Comparison of ENCODE assay signal across 8 cellular contexts in genomic region chr13:32316476-32316875, GRCh38. TPM values are rescaled to one million over a fixed set of nuclear protein-coding genes. Genes with fewer than 3 reads are reported as not detected.
DNase-seq lines count a peak whose midpoint lies in the region; ATAC-seq, FAIRE-seq and TF ChIP-seq lines count a peak whose summit lies in the region.

No MANE protein-coding gene starts in this region.

- H3K27me3 ChIP-seq in kidney epithelial cell (ENCODE audit: control insufficient read depth, insufficient read depth, low read length), result no peaks in the 10 kb centered on the region

- peak overlapping the region; percentile 92 for H3K4me3 Mint-ChIP-seq in activated CD8-positive, alpha-beta T cell treated with anti-CD3 and anti-CD28 coated beads for 36 hours

- H3K27me3 Mint-ChIP-seq in activated CD8-positive, alpha-beta T cell treated with anti-CD3 and anti-CD28 coated beads for 36 hours, result no peaks in the 10 kb centered on the region

- intact Hi-C loops in activated CD8-positive, alpha-beta T cell treated with anti-CD3 and anti-CD28 coated beads for 36 hours (cut with micrococcal nuclease), result loop anchor here (5.0 kb wide), 1 partner anchor 111 kb away; the partner anchor contains the start of gene N4BP2L1
- intact Hi-C loops in head of caudate nucleus (cut with DNase I), result loop anchor here (10.0 kb wide), 2 partner anchors 108 to 402 kb away; partner anchors contain the start of gene N4BP2L1

- CTCF ChIA-PET in activated CD8-positive, alpha-beta T cell treated with anti-CD3 and anti-CD28 coated beads for 36 hours (lab: Charles Lee), result interaction anchor here (1.2 to 1.6 kb wide), 4 partner anchors 48 to 404 kb away, joined by 3 to 5 read pairs (median 4); no protein-coding TSS in a partner anchor

- H3K36me3 Mint-ChIP-seq in activated CD8-positive, alpha-beta T cell treated with anti-CD3 and anti-CD28 coated beads for 36 hours (ENCODE audit: low read depth), result peaks cover 30% of the 10 kb centered on the region

- peaks cover 14% of the 10 kb centered on the region for H3K4me1 Mint-ChIP-seq in activated CD8-positive, alpha-beta T cell treated with anti-CD3 and anti-CD28 coated beads for 36 hours (ENCODE audit: low read depth)

- TF ChIP-seq CTCF in 22Rv1 (IDR thresholded peaks at IDR 0.05) (no peak), HFF-Myc (IDR thresholded peaks at IDR 0.05; ENCODE audit: low read depth, low read length, missing control alignments) (no peak), kidney epithelial cell (IDR thresholded peaks at IDR 0.05; ENCODE audit: insufficient read depth, low read length, poor library complexity, severe bottlenecking) (no peak)
- no peak for TF ChIP-seq CTCF in activated CD8-positive, alpha-beta T cell treated with anti-CD3 and anti-CD28 coated beads for 36 hours (IDR thresholded peaks at IDR 0.05)

- H3K4me3 ChIP-seq in HFF-Myc (replicated peaks; ENCODE audit: low read depth, low read length) (peak overlapping the region; percentile 51), kidney epithelial cell (ENCODE audit: low read depth, low read length) (peak overlapping the region; percentile 58)

- peaks cover 2% of the 10 kb centered on the region for H3K36me3 ChIP-seq in kidney epithelial cell (ENCODE audit: control insufficient read depth, insufficient read depth, low read length)

- peak overlapping the region; percentile 92 for H3K27ac ChIP-seq in 22Rv1

- DNase-seq in HFF-Myc (ENCODE audit: extremely low read depth, low read depth) (no peak), kidney epithelial cell (ENCODE audit: low read depth) (no peak), head of caudate nucleus (no peak), frontal cortex (ENCODE audit: low spot score in 2 of 2) (no peak)
- DNase-seq in activated CD8-positive, alpha-beta T cell treated with anti-CD3 and anti-CD28 coated beads for 36 hours, result no peak
- no peak for DNase-seq in stimulated activated CD4-positive, alpha-beta T cell treated with anti-CD3 and anti-CD28 coated beads, Interleukin-2, amount 100 ng/mL, for 48 hours

- FAIRE-seq in frontal cortex (lab: Jason Lieb, UNC), result no peak

- peak overlapping the region; percentile 100 for H3K27ac Mint-ChIP-seq in activated CD8-positive, alpha-beta T cell treated with anti-CD3 and anti-CD28 coated beads for 36 hours

- POLR2A ChIA-PET in activated CD8-positive, alpha-beta T cell treated with anti-CD3 and anti-CD28 coated beads for 36 hours (lab: Charles Lee), result interaction anchor here (1.1 to 3.4 kb wide), 2 partner anchors 14 to 111 kb away, joined by 5 to 38 read pairs; partner anchors contain the start of gene N4BP2L1

- no peaks in the 10 kb centered on the region for H3K9me3 Mint-ChIP-seq in activated CD8-positive, alpha-beta T cell treated with anti-CD3 and anti-CD28 coated beads for 36 hours

- ATAC-seq in activated CD8-positive, alpha-beta T cell treated with anti-CD3 and anti-CD28 coated beads for 36 hours, result no peak
- no peak for ATAC-seq in HG03432 (IDR thresholded peaks at IDR 0.05; ENCODE audit: unreplicated experiment)

RNA-seq across cellular contexts. Expression of gene BRCA2, which starts 1.2 kb away (rescaled TPM):
- total RNA-seq in activated CD8-positive, alpha-beta T cell treated with anti-CD3 and anti-CD28 coated beads for 36 hours, result 10 to 100 TPM; 24.9 to 27.2 TPM
- 6.3 and 7.5 TPM in 2 replicates for total RNA-seq in kidney epithelial cell
- total RNA-seq in frontal cortex, result 1.6 TPM

RNA-seq across cellular contexts. Expression of gene ZAR1L, which starts 1.3 kb away (rescaled TPM):
- total RNA-seq in activated CD8-positive, alpha-beta T cell treated with anti-CD3 and anti-CD28 coated beads for 36 hours, result not detected
- total RNA-seq in kidney epithelial cell, result 0.14 TPM in 1 of 2 replicates, not detected in the other
- total RNA-seq in frontal cortex, result not detected
